9 cellular contexts compared by ENCODE assay signal in the genomic region with DNA sequence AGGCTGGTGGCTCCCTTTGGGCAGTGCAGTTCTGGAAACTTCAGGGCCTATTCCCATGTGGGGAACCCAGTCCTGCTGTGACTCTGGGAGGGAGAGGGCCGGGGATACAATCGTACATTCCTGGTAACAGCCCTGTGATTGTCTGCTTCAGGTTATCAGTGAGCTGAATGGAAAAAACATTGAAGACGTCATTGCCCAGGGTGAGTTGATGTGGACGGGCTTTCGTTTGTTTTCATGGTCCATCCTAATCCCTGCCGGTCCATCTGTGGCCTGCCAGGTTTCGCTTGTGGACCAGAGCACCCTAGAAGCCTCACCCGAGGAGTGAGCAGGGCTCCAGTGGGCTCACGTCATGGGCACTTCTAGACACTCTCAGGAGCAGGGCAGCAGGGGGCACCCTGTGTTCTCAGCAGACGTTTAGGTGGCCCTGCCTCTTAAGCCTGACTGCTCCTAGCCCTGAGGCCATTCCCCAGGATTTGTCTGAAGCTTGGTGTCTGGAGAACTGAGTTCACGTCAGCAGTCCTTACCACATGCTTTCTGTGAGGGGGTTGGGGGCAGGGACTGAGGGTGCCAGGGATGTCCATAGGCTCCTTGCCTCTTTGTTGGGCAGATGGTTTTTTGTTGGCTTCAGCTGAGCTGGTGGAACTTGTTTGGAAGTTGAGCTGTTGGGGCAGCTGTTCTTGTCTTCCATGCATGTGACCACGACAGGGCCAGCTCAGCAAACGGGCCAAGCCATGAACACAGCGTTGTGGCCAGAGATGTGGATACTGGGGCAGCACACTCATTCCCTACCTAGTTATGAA. TPM values are rescaled to one million over a fixed set of nuclear protein-coding genes. Genes with fewer than 3 reads are reported as not detected.
DNase-seq lines count a peak whose midpoint lies in the region; ATAC-seq and TF ChIP-seq lines count a peak whose summit lies in the region.
"Had no signal": no experiment of that assay in that cellular context is flagged by ENCODE, and none has a peak within 500 bp of the region (broad histone marks: within the 10 kb centered on the region; RNA-seq: fewer than 3 reads in every experiment).

No MANE protein-coding gene starts in this region.

- DNase-seq in AG10803 (ENCODE audit: low read depth) (no peak), kidney tubule cell (ENCODE audit: low spot score) (peak; percentile 35), NOMO-1 (lab: John Stamatoyannopoulos, UW; ENCODE audit: unreplicated experiment in 2 of 2) (no peak)
- DNase-seq in activated naive CD4-positive, alpha-beta T cell treated with anti-CD3 and anti-CD28 coated beads, Interleukin-2, amount 50 U/mL, for 72 hours (ENCODE audit: low spot score in 2 of 2): no peak
- no peak for DNase-seq in stimulated activated CD4-positive, alpha-beta T cell treated with anti-CD3 and anti-CD28 coated beads, Interleukin-2, amount 100 ng/mL, for 48 hours

- H3K27ac ChIP-seq in HEK293 (ENCODE audit: extremely low read depth, low read depth, low read length): no peak overlapping the region

- ATAC-seq in activated naive CD4-positive, alpha-beta T cell treated with anti-CD3 and anti-CD28 coated beads, Interleukin-2, amount 50 U/mL, for 72 hours: no peak
- ATAC-seq in HG03025 (IDR thresholded peaks at IDR 0.05; ENCODE audit: low FRiP score, unreplicated experiment) (no peak), HG02610 (IDR thresholded peaks at IDR 0.05; ENCODE audit: unreplicated experiment) (no peak)

- H3K4me3 ChIP-seq in AG10803 (ENCODE audit: low read length): peak overlapping the region; percentile 90
- no peak overlapping the region for H3K4me3 ChIP-seq in HEK293 (ENCODE audit: low read depth, low read length)

- POLR2A ChIA-PET in HEK293 (lab: Yijun Ruan, JAX): interaction anchor here (1.1 to 11.4 kb wide), 2 partner anchors 23 to 33 kb away, joined by 4 to 202 read pairs; a partner anchor contains a TSS

- no peaks in the 10 kb centered on the region for H3K4me1 ChIP-seq in HEK293 (ENCODE audit: control insufficient read depth, insufficient read depth, low read length)

- CTCF ChIA-PET in HEK293 (lab: Yijun Ruan, JAX): interaction anchor here (0.6 to 1.2 kb wide), 6 partner anchors 13 to 61 kb away, joined by 3 to 6 read pairs (median 3); no protein-coding TSS in a partner anchor

- H3K27ac Mint-ChIP-seq in activated naive CD4-positive, alpha-beta T cell treated with anti-CD3 and anti-CD28 coated beads, Interleukin-2, amount 50 U/mL, for 72 hours: peak overlapping the region; percentile 97 to 99

- H3K36me3 Mint-ChIP-seq in activated naive CD4-positive, alpha-beta T cell treated with anti-CD3 and anti-CD28 coated beads, Interleukin-2, amount 50 U/mL, for 72 hours: peaks cover 31 to 35% of the 10 kb centered on the region in 2 donors

- H3K9me3 ChIP-seq in HEK293 (ENCODE audit: control insufficient read depth, insufficient read depth, low read depth, low read length): no peaks in the 10 kb centered on the region

- H3K36me3 ChIP-seq in HEK293 (ENCODE audit: control insufficient read depth in 2 of 2, insufficient read depth in 1 of 2, low read length in 2 of 2): peaks cover 4 to 45% of the 10 kb centered on the region in 2 experiments; a peak in 2 of 3 replicates

- 0 out of 2 replicates have a peak, but pooled peaks have one; percentile 7 for TF ChIP-seq CTCF in AG10803 (conservative IDR thresholded peaks at IDR 0.05; ENCODE audit: low read length)
- TF ChIP-seq CTCF in HEK293 (tag by site-specific recombination; IDR thresholded peaks at IDR 0.05): 0 out of 2 replicates have a peak, but pooled peaks have one; percentile 37

- no peaks in the 10 kb centered on the region for H3K9me3 Mint-ChIP-seq in activated naive CD4-positive, alpha-beta T cell treated with anti-CD3 and anti-CD28 coated beads, Interleukin-2, amount 50 U/mL, for 72 hours

TF ChIP-seq in HEK293, 187 proteins besides CTCF, POLR2A, EP300 and RAD21:
- no peak for TF ChIP-seq OVOL3 (tag by site-specific recombination; IDR thresholded peaks at IDR 0.05)
- TF ChIP-seq ZIC2 (tag by site-specific recombination; IDR thresholded peaks at IDR 0.05): no peak
- TF ChIP-seq, protein P1, sequence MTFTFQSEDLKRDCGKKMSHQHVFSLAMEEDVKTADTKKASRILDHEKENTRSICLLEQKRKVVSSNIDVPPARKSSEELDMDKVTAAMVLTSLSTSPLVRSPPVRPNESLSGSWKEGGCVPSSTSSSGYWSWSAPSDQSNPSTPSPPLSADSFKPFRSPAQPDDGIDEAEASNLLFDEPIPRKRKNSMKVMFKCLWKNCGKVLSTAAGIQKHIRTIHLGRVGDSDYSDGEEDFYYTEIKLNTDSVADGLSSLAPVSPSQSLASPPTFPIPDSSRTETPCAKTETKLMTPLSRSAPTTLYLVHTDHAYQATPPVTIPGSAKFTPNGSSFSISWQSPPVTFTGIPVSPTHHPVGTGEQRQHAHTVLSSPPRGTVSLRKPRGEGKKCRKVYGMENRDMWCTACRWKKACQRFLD (tag by site-specific recombination; IDR thresholded peaks at IDR 0.05): no peak
- TF ChIP-seq KLF9 (tag by site-specific recombination; IDR thresholded peaks at IDR 0.05; ENCODE audit: low read depth): no peak
- TF ChIP-seq, protein P2, sequence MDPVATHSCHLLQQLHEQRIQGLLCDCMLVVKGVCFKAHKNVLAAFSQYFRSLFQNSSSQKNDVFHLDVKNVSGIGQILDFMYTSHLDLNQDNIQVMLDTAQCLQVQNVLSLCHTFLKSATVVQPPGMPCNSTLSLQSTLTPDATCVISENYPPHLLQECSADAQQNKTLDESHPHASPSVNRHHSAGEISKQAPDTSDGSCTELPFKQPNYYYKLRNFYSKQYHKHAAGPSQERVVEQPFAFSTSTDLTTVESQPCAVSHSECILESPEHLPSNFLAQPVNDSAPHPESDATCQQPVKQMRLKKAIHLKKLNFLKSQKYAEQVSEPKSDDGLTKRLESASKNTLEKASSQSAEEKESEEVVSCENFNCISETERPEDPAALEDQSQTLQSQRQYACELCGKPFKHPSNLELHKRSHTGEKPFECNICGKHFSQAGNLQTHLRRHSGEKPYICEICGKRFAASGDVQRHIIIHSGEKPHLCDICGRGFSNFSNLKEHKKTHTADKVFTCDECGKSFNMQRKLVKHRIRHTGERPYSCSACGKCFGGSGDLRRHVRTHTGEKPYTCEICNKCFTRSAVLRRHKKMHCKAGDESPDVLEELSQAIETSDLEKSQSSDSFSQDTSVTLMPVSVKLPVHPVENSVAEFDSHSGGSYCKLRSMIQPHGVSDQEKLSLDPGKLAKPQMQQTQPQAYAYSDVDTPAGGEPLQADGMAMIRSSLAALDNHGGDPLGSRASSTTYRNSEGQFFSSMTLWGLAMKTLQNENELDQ (tag by site-specific recombination; IDR thresholded peaks at IDR 0.05; ENCODE audit: low read depth): no peak
TF ChIP-seq in HEK293: peak in this region for 0.

RNA-seq across cellular contexts. Expression of a gene that starts 1.9 kb away (rescaled TPM):
- 1,000 to 10,000 TPM; 3,020 to 3,653 TPM for total RNA-seq in activated naive CD4-positive, alpha-beta T cell treated with anti-CD3 and anti-CD28 coated beads, Interleukin-2, amount 50 U/mL, for 72 hours

RNA-seq across cellular contexts. Expression of a gene that starts 6.6 kb away (rescaled TPM):
- 10 to 100 TPM; 32.8 to 59.2 TPM for total RNA-seq in activated naive CD4-positive, alpha-beta T cell treated with anti-CD3 and anti-CD28 coated beads, Interleukin-2, amount 50 U/mL, for 72 hours

RNA-seq across cellular contexts. Expression of a gene that starts 7.1 kb away (rescaled TPM):
- 10 to 100 TPM; 24.5 to 49.1 TPM for total RNA-seq in activated naive CD4-positive, alpha-beta T cell treated with anti-CD3 and anti-CD28 coated beads, Interleukin-2, amount 50 U/mL, for 72 hours

RNA-seq across cellular contexts. Expression of a gene that starts 13.6 kb away (rescaled TPM):
- total RNA-seq in activated naive CD4-positive, alpha-beta T cell treated with anti-CD3 and anti-CD28 coated beads, Interleukin-2, amount 50 U/mL, for 72 hours: 10 to 100 TPM; 22.6 to 34.6 TPM

RNA-seq across cellular contexts. Expression of a gene that starts 16.1 kb away (rescaled TPM):
- 1 to 10 TPM in 1 of 2 donors, under 1 TPM in 1; 0.66 to 1.9 TPM for total RNA-seq in activated naive CD4-positive, alpha-beta T cell treated with anti-CD3 and anti-CD28 coated beads, Interleukin-2, amount 50 U/mL, for 72 hours
- total RNA-seq: HT1080 had no signal
